9 cellular contexts compared by ENCODE assay signal in the genomic region with DNA sequence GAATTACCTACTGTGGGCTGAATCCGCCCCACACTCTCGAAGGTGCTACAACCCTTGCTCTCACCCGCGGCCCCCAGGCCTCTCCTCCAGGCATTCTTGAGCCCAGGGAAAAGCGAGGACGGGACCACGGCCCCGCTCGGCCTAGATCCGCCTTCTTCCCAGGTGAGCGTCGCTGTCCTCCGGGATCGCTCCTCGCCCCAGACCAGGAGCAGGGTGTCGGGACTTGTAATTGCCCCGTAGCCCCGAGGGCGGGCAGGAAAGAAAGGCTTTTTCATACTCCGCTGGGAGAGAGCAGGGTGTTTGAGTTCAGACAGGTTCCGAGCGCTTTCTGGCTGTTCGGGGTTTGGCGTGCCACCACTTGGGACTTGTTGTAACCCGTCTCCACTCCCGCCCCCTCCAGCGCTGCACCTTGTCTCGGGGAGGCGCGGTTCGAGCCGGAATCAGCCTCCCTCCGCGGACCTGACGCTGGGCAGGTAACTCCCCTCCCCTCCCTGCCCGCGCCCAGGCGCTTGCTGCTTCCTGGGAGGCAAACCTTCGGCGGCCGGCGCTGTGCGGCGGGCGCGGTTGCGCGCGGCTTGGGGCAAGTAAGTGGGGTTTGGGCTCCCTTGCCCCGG. TPM values are rescaled to one million over a fixed set of nuclear protein-coding genes. Genes with fewer than 3 reads are reported as not detected.
DNase-seq lines count a peak whose midpoint lies in the region; ATAC-seq and TF ChIP-seq lines count a peak whose summit lies in the region.
"Had no signal": no experiment of that assay in that cellular context is flagged by ENCODE, and none has a peak within 500 bp of the region (broad histone marks: within the 10 kb centered on the region; RNA-seq: fewer than 3 reads in every experiment).

A gene with protein sequence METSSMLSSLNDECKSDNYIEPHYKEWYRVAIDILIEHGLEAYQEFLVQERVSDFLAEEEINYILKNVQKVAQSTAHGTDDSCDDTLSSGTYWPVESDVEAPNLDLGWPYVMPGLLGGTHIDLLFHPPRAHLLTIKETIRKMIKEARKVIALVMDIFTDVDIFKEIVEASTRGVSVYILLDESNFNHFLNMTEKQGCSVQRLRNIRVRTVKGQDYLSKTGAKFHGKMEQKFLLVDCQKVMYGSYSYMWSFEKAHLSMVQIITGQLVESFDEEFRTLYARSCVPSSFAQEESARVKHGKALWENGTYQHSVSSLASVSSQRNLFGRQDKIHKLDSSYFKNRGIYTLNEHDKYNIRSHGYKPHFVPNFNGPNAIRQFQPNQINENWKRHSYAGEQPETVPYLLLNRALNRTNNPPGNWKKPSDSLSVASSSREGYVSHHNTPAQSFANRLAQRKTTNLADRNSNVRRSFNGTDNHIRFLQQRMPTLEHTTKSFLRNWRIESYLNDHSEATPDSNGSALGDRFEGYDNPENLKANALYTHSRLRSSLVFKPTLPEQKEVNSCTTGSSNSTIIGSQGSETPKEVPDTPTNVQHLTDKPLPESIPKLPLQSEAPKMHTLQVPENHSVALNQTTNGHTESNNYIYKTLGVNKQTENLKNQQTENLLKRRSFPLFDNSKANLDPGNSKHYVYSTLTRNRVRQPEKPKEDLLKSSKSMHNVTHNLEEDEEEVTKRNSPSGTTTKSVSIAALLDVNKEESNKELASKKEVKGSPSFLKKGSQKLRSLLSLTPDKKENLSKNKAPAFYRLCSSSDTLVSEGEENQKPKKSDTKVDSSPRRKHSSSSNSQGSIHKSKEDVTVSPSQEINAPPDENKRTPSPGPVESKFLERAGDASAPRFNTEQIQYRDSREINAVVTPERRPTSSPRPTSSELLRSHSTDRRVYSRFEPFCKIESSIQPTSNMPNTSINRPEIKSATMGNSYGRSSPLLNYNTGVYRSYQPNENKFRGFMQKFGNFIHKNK (plus strand): TSS at position 529 of the 614 bp plus-strand sequence. CDS start 23,476 bp downstream, outside the sequence.

- H3K9ac ChIP-seq in adipocyte (ENCODE audit: low read length): no peak within 1 kb of the TSS

- H3K9me3 ChIP-seq in adipocyte (ENCODE audit: control insufficient read depth, low read length) (no peaks in the 10 kb centered on the region), iPS DF 6.9 (ENCODE audit: control insufficient read depth, insufficient read depth, low read length) (no peaks in the 10 kb centered on the region)

- peaks cover 16% of the 10 kb centered on the region; the same call in 2 of the 3 replicates for H3K4me1 Mint-ChIP-seq in GM23338

- H3K36me3 ChIP-seq in GM23338 (ENCODE audit: insufficient read depth): no peaks in the 10 kb centered on the region
- no peaks in the 10 kb centered on the region for H3K36me3 ChIP-seq in adipocyte (ENCODE audit: control insufficient read depth, insufficient read depth, low read length, severe bottlenecking)
- H3K36me3 ChIP-seq in iPS DF 6.9 (ENCODE audit: control insufficient read depth, insufficient read depth, low read length): no peaks in the 10 kb centered on the region

- peak within 1 kb of the TSS; percentile 93 for H3K4me3 Mint-ChIP-seq in GM23338

- H3K36me3 Mint-ChIP-seq in GM23338 (ENCODE audit: low read depth): no peaks in the 10 kb centered on the region

- no peaks in the 10 kb centered on the region for H3K9me2 ChIP-seq in GM23338 (ENCODE audit: insufficient read depth)

- DNase-seq in GM23338 (ENCODE audit: low spot score) (peak; percentile 82), adipocyte (ENCODE audit: low read depth) (peak; percentile 33), iPS DF 6.9 (ENCODE audit: low read depth, low spot score) (no peak), retina (peak; percentile 66), NCI-H2029 treated with DMSO at 0.1 percent for 48 hours (lab: John Stamatoyannopoulos, UW) (no peak), COLO829 (ENCODE audit: low spot score) (no peak)
- DNase-seq: KG1 had no signal

- H3K79me2 ChIP-seq in GM23338 (replicated peaks; ENCODE audit: insufficient read depth): peaks cover 7% of the 10 kb centered on the region; the same call in 1 of the 2 replicates

- H3K27ac Mint-ChIP-seq in GM23338: no peak within 1 kb of the TSS; the same call in 1 of the 2 replicates

- peak within 1 kb of the TSS; percentile 90 for H3K4me3 ChIP-seq in GM23338
- peak within 1 kb of the TSS; percentile 59 for H3K4me3 ChIP-seq in adipocyte (ENCODE audit: low read length)
- peak within 1 kb of the TSS; percentile 78 for H3K4me3 ChIP-seq in iPS DF 6.9 (ENCODE audit: low read length)

- H3K4me1 ChIP-seq in GM23338 (ENCODE audit: insufficient read depth): peaks cover 11% of the 10 kb centered on the region
- H3K4me1 ChIP-seq in adipocyte (ENCODE audit: control insufficient read depth, insufficient read depth, low read length): peaks cover 2% of the 10 kb centered on the region
- no peaks in the 10 kb centered on the region for H3K4me1 ChIP-seq in iPS DF 6.9 (ENCODE audit: control insufficient read depth, insufficient read depth, low read length)

- H3K27ac ChIP-seq in GM23338 (ENCODE audit: low read depth): no peak within 1 kb of the TSS
- no peak within 1 kb of the TSS for H3K27ac ChIP-seq in iPS DF 6.9 (ENCODE audit: low read length)

- no peaks in the 10 kb centered on the region for H4K20me1 ChIP-seq in GM23338 (replicated peaks; ENCODE audit: insufficient read depth)

- ATAC-seq in GM23338 (peak; percentile 90), GM19467 (IDR thresholded peaks at IDR 0.05; ENCODE audit: unreplicated experiment) (no peak), GM18907 (IDR thresholded peaks at IDR 0.05; ENCODE audit: unreplicated experiment) (no peak)

- peaks cover 12% of the 10 kb centered on the region for H3K27me3 Mint-ChIP-seq in GM23338 (ENCODE audit: insufficient read depth, low read depth, poor library complexity)

- no peaks in the 10 kb centered on the region for H3F3A ChIP-seq in GM23338 (replicated peaks; ENCODE audit: low read depth)

- peak within 1 kb of the TSS; percentile 94 for H3K4me2 ChIP-seq in GM23338

- no CpG with 5 or more reads among the region's 50 CpGs for whole genome bisulfite sequencing in iPS DF 6.9 (ENCODE audit: insufficient coverage, insufficient read length)

- TF ChIP-seq CTCF in GM23338 (conservative IDR thresholded peaks at IDR 0.05; ENCODE audit: low read depth in 2 of 2): no peak

- H2AFZ ChIP-seq in GM23338: peak within 1 kb of the TSS; percentile 99

- H3K27me3 ChIP-seq in GM23338 (ENCODE audit: insufficient read depth): peaks cover 37% of the 10 kb centered on the region
- peaks cover 33% of the 10 kb centered on the region for H3K27me3 ChIP-seq in adipocyte (replicated peaks; ENCODE audit: control insufficient read depth, insufficient read depth, low read length)
- no peaks in the 10 kb centered on the region; the same call in 1 of the 2 replicates for H3K27me3 ChIP-seq in iPS DF 6.9 (ENCODE audit: control insufficient read depth, insufficient read depth, low read length)

- peaks cover 3% of the 10 kb centered on the region; the same call in 2 of the 3 replicates for H3K9me3 Mint-ChIP-seq in GM23338

TF ChIP-seq in GM23338, 12 proteins besides CTCF, POLR2A, EP300 and RAD21 (continues in another document):
- TF ChIP-seq STAT1 (IDR thresholded peaks at IDR 0.05; ENCODE audit: unreplicated experiment): no peak

RNA-seq across cellular contexts. Expression of the gene that starts here (rescaled TPM):
- 6.4 and 7.7 TPM in 2 replicates for total RNA-seq in GM23338 (2014; rRNA removed; shearing (Covaris generic))
- polyA plus RNA-seq in GM23338 (2016; fragmentation: Nextera tagmentation; extraction: Ambion mirVana): 0.66 and 1.4 TPM in 2 replicates

Comparison
In these comparisons a context has a peak if more than half of its experiments do, and no peak if none do; other contexts are left out.
1. DNase-seq: peak in GM23338 (single experiment), adipocyte (single experiment) and retina (single experiment); none in iPS DF 6.9 (single experiment), NCI-H2029 treated with DMSO at 0.1 percent for 48 hours (single experiment) and COLO829 (single experiment).
2. Peak in every context shown above with its lines, with median percentiles within 50 percentile points of each other: H3K4me3 ChIP-seq.